In the genomic region with DNA sequence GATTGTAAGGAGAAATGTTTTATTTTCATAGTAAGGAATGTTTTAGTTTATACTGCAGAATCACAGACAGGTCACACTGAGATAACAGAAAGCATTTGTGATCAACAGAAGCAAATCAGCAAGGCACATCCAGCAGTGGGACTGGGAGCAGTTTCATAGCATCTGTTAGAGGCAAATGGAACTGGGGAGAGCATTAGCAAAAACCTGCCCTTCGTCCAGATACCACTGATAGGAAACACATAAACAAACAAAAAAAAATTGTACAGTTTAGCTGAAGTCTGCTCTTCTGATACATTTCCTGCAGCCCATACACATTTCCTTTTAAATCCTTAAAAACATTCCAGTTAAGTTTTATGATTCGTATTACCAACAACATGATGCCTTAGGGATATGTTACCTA, we compare ENCODE assay signal across 2 cellular contexts.
TF ChIP-seq lines count a peak whose summit lies in the region.

No MANE protein-coding gene starts in this region.

TF ChIP-seq in IMR-90, 13 proteins besides CTCF, POLR2A, EP300 and RAD21:
- TF ChIP-seq USF2 (IDR thresholded peaks at IDR 0.05; ENCODE audit: low read depth, low read length) (no peak), BHLHE40 (IDR thresholded peaks at IDR 0.05; ENCODE audit: low read depth, low read length) (no peak), RFX5 (IDR thresholded peaks at IDR 0.05; ENCODE audit: low read depth, low read length) (no peak), RCOR1 (IDR thresholded peaks at IDR 0.05; ENCODE audit: insufficient replicate concordance, low read length) (no peak), CHD1 (IDR thresholded peaks at IDR 0.05; ENCODE audit: low read depth, low read length) (no peak), MAZ (IDR thresholded peaks at IDR 0.05; ENCODE audit: borderline replicate concordance, low read depth, low read length) (no peak), CEBPB (IDR thresholded peaks at IDR 0.05; ENCODE audit: low read depth, low read length) (no peak), FOS (IDR thresholded peaks at IDR 0.05; ENCODE audit: low read depth, low read length) (no peak)
- TF ChIP-seq, protein P1, sequence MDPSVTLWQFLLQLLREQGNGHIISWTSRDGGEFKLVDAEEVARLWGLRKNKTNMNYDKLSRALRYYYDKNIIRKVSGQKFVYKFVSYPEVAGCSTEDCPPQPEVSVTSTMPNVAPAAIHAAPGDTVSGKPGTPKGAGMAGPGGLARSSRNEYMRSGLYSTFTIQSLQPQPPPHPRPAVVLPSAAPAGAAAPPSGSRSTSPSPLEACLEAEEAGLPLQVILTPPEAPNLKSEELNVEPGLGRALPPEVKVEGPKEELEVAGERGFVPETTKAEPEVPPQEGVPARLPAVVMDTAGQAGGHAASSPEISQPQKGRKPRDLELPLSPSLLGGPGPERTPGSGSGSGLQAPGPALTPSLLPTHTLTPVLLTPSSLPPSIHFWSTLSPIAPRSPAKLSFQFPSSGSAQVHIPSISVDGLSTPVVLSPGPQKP (IDR thresholded peaks at IDR 0.05; ENCODE audit: borderline replicate concordance, low read depth, low read length), result no peak

TF ChIP-seq in endothelial cell of umbilical vein, 7 proteins besides CTCF, POLR2A, EP300 and RAD21:
- TF ChIP-seq FOS (IDR thresholded peaks at IDR 0.05; ENCODE audit: borderline replicate concordance, insufficient read depth, low read length) (no peak), GATA2 (IDR thresholded peaks at IDR 0.05; ENCODE audit: insufficient read depth, insufficient read length, low read depth, low read length) (peak; percentile 44)
